ENCODE assay signal across 1 cellular context in the genomic region with DNA sequence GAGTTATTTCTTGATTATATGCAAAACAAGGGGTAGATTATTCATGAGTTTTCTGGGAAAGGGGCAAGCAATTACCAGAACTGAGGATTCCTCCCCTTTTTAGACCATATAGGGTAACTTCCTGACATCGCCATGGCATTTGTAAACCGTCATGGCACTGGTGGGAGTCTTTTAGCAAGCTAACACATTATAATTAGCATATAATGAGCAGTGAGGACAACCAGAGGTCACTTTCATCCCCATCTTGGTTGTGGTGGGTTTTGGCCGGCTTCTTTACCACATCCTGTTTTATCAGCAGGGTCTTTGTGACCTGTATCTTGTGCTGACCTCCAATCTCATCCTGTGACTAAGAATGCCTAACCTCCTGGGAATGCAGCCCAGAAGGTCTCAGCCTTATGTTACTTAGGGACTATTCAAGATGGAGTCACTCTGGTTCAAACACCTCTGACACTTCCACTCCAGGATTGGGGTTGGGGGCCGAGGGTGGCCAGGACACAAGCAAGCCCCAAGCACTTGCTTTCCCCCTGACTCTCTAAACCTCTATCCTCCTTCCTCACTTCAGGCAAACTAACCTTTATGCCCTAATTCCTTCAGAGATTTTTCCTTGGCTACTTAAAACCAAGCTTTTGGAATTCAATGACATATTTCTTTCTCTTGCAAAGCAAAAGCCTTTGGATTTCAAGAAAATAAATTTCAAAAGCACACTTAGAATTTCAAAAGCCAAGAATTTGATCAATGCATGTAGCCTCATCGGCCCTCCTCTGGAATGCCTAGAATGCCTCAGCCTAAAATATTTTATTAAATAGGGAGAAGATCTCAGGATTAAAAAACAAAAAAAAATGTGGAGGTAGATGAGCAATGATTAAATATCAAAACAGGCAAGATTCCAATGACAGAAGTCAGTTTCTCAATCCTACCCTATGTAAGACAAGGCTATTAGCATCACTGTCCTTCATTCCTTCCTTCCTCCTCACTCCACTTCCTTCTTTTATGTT.
TF ChIP-seq lines count a peak whose summit lies in the region.

No MANE protein-coding gene starts in this region.

TF ChIP-seq in K562, 482 proteins besides CTCF, POLR2A, EP300 and RAD21 (continued from another document):
- TF ChIP-seq FIP1L1 (IDR thresholded peaks at IDR 0.05; ENCODE audit: low read depth, low read length, poor library complexity, severe bottlenecking) (no peak), GTF2E2 (tag; IDR thresholded peaks at IDR 0.05) (peak; percentile 41; the same call in 1 of the 2 replicates), ZKSCAN1 (IDR thresholded peaks at IDR 0.05; ENCODE audit: low read depth, low read length) (no peak), NR2C1 (IDR thresholded peaks at IDR 0.05) (no peak), NR2C1 (tag; IDR thresholded peaks at IDR 0.05) (peak; percentile 70), ZKSCAN8 (CRISPR knock-in tag; IDR thresholded peaks at IDR 0.05) (0 out of 2 replicates have a peak, but pooled peaks have one; percentile 20), CBX3 (IDR thresholded peaks at IDR 0.05; ENCODE audit: borderline replicate concordance in 1 of 2, low read length in 2 of 2) (no peak), ILK (tag; IDR thresholded peaks at IDR 0.05; ENCODE audit: borderline replicate concordance, low read depth) (peak; percentile 36; the same call in 1 of the 2 replicates), RB1 (IDR thresholded peaks at IDR 0.05; ENCODE audit: low read depth) (no peak)
- TF ChIP-seq, protein P1, sequence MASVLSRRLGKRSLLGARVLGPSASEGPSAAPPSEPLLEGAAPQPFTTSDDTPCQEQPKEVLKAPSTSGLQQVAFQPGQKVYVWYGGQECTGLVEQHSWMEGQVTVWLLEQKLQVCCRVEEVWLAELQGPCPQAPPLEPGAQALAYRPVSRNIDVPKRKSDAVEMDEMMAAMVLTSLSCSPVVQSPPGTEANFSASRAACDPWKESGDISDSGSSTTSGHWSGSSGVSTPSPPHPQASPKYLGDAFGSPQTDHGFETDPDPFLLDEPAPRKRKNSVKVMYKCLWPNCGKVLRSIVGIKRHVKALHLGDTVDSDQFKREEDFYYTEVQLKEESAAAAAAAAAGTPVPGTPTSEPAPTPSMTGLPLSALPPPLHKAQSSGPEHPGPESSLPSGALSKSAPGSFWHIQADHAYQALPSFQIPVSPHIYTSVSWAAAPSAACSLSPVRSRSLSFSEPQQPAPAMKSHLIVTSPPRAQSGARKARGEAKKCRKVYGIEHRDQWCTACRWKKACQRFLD (CRISPR knock-in tag; IDR thresholded peaks at IDR 0.05), result peak; percentile 93; the same call in 1 of the 2 replicates
- TF ChIP-seq, protein P2, sequence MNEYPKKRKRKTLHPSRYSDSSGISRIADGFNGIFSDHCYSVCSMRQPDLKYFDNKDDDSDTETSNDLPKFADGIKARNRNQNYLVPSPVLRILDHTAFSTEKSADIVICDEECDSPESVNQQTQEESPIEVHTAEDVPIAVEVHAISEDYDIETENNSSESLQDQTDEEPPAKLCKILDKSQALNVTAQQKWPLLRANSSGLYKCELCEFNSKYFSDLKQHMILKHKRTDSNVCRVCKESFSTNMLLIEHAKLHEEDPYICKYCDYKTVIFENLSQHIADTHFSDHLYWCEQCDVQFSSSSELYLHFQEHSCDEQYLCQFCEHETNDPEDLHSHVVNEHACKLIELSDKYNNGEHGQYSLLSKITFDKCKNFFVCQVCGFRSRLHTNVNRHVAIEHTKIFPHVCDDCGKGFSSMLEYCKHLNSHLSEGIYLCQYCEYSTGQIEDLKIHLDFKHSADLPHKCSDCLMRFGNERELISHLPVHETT (CRISPR knock-in tag; conservative IDR thresholded peaks at IDR 0.05 in 1 of 2, IDR thresholded peaks at IDR 0.05 in 1 of 2), result peak in 1 of 2 experiments; percentile 74; a peak in 2 of 4 replicates
